Comparison of ENCODE assay signal across 19 cellular contexts in genomic region chr11:78034623-78035022, GRCh38. TPM values are rescaled to one million over a fixed set of nuclear protein-coding genes. Genes with fewer than 3 reads are reported as not detected.
"Had no signal": no experiment of that assay in that cellular context is flagged by ENCODE, and none has a peak within 500 bp of the region (broad histone marks: within the 10 kb centered on the region; RNA-seq: fewer than 3 reads in every experiment).

No MANE protein-coding gene starts in this region.

- H3K27me3 ChIP-seq: body of pancreas, heart right ventricle, left lung, ovary, suprapubic skin, uterus had no signal

- H3K27ac Mint-ChIP-seq: activated CD8-positive, alpha-beta T cell treated with anti-CD3 and anti-CD28 coated beads for 36 hours; activated naive CD8-positive, alpha-beta T cell treated with anti-CD3 and anti-CD28 coated beads, Interleukin-2, amount 50 U/mL, for 24 hours; nephron progenitor cell had no signal

- H3K4me3 ChIP-seq: body of pancreas, coronary artery, heart right ventricle, left lung, ovary, suprapubic skin, uterus had no signal

- H3K27me3 Mint-ChIP-seq: activated CD8-positive, alpha-beta T cell treated with anti-CD3 and anti-CD28 coated beads for 36 hours; activated naive CD8-positive, alpha-beta T cell treated with anti-CD3 and anti-CD28 coated beads, Interleukin-2, amount 50 U/mL, for 24 hours had no signal

- DNase-seq: activated CD4-positive, alpha-beta T cell treated with anti-CD3 and anti-CD28 coated beads for 4 hours; activated CD8-positive, alpha-beta memory T cell treated with anti-CD3 and anti-CD28 coated beads, Interleukin-2, amount 50 U/mL, for 48 hours; activated CD8-positive, alpha-beta T cell treated with anti-CD3 and anti-CD28 coated beads for 36 hours; activated naive CD4-positive, alpha-beta T cell treated with Interleukin-2 at 50 U/mL for 16 hours; activated naive CD8-positive, alpha-beta T cell treated with anti-CD3 and anti-CD28 coated beads, Interleukin-2, amount 50 U/mL, for 24 hours; body of pancreas; central memory CD4-positive, alpha-beta T cell; effector CD4-positive, alpha-beta T cell; foreskin melanocyte; heart right ventricle; left lung; nephron progenitor cell; ovary; stimulated activated CD4-positive, alpha-beta T cell treated with anti-CD3 and anti-CD28 coated beads, Interleukin-12 subunit alpha, Interleukin-12 subunit beta, amount 100 ng/mL, for 4 hours; stimulated activated naive CD4-positive, alpha-beta T cell treated with Interleukin-2 at 50 U/mL for 16 hours; T1000; uterus had no signal

- H3K9me3 ChIP-seq: body of pancreas, heart right ventricle, left lung, ovary, suprapubic skin, uterus had no signal

- H3K27ac ChIP-seq: body of pancreas, coronary artery, heart right ventricle, left lung, ovary, suprapubic skin, uterus had no signal

- H3K4me3 Mint-ChIP-seq: activated CD8-positive, alpha-beta T cell treated with anti-CD3 and anti-CD28 coated beads for 36 hours; activated naive CD8-positive, alpha-beta T cell treated with anti-CD3 and anti-CD28 coated beads, Interleukin-2, amount 50 U/mL, for 24 hours; nephron progenitor cell had no signal

- H3K36me3 ChIP-seq: heart right ventricle, left lung, ovary, suprapubic skin, uterus had no signal

- ATAC-seq: activated CD8-positive, alpha-beta T cell treated with anti-CD3 and anti-CD28 coated beads for 36 hours; activated naive CD8-positive, alpha-beta T cell treated with anti-CD3 and anti-CD28 coated beads, Interleukin-2, amount 50 U/mL, for 24 hours; body of pancreas; heart right ventricle; left lung had no signal

- H3K9me3 Mint-ChIP-seq: activated CD8-positive, alpha-beta T cell treated with anti-CD3 and anti-CD28 coated beads for 36 hours; activated naive CD8-positive, alpha-beta T cell treated with anti-CD3 and anti-CD28 coated beads, Interleukin-2, amount 50 U/mL, for 24 hours; nephron progenitor cell had no signal

- H3K4me1 ChIP-seq: uterus had no signal

RNA-seq across cellular contexts. Expression of gene THRSP, which starts 29.0 kb away (rescaled TPM):
- total RNA-seq: activated CD8-positive, alpha-beta T cell treated with anti-CD3 and anti-CD28 coated beads for 36 hours; left lung; uterus had no signal
